8 cellular contexts compared by ENCODE assay signal in genomic region chr18:35971661-35972196, GRCh38.
DNase-seq lines count a peak whose midpoint lies in the region; ATAC-seq and TF ChIP-seq lines count a peak whose summit lies in the region.

No MANE protein-coding gene starts in this region.

- peaks cover 49% of the 10 kb centered on the region for H3K4me1 Mint-ChIP-seq in activated CD8-positive, alpha-beta T cell treated with anti-CD3 and anti-CD28 coated beads for 36 hours (ENCODE audit: low read depth)

- peak; percentile 4 for ATAC-seq in GM19438 (IDR thresholded peaks at IDR 0.05; ENCODE audit: low read depth, unreplicated experiment)
- ATAC-seq in HG03460 (IDR thresholded peaks at IDR 0.05; ENCODE audit: unreplicated experiment) = peak; percentile 7
- ATAC-seq in activated CD8-positive, alpha-beta T cell treated with anti-CD3 and anti-CD28 coated beads for 36 hours = no peak

- intact Hi-C loops in activated CD8-positive, alpha-beta T cell treated with anti-CD3 and anti-CD28 coated beads for 36 hours (cut with micrococcal nuclease) = no loop called here

- TF ChIP-seq CTCF in activated CD8-positive, alpha-beta T cell treated with anti-CD3 and anti-CD28 coated beads for 36 hours (IDR thresholded peaks at IDR 0.05) = no peak
- TF ChIP-seq CTCF in cardiac muscle cell (IDR thresholded peaks at IDR 0.05; ENCODE audit: low read depth, low read length) = no peak

- peaks cover 3% of the 10 kb centered on the region for H3K4me1 ChIP-seq in cardiac muscle cell (ENCODE audit: low read depth)
- H3K4me1 ChIP-seq in rectal smooth muscle tissue (ENCODE audit: control insufficient read depth, insufficient read depth, low read length) = peaks cover 9% of the 10 kb centered on the region

- H3K27me3 Mint-ChIP-seq in activated CD8-positive, alpha-beta T cell treated with anti-CD3 and anti-CD28 coated beads for 36 hours = no peaks in the 10 kb centered on the region

- peaks cover 19% of the 10 kb centered on the region for H3K36me3 Mint-ChIP-seq in activated CD8-positive, alpha-beta T cell treated with anti-CD3 and anti-CD28 coated beads for 36 hours (ENCODE audit: low read depth)

- no peaks in the 10 kb centered on the region for H3K27me3 ChIP-seq in cardiac muscle cell
- H3K27me3 ChIP-seq in rectal smooth muscle tissue (ENCODE audit: control insufficient read depth, insufficient read depth, low read length) = no peaks in the 10 kb centered on the region

- no peaks in the 10 kb centered on the region for H3K9me3 ChIP-seq in cardiac muscle cell (ENCODE audit: low read depth)

- H3K27ac ChIP-seq in cardiac muscle cell (peak overlapping the region; percentile 76), rectal smooth muscle tissue (ENCODE audit: low read depth, low read length) (peak overlapping the region; percentile 88)

- H3K36me3 ChIP-seq in cardiac muscle cell (peaks cover 18% of the 10 kb centered on the region), rectal smooth muscle tissue (ENCODE audit: control insufficient read depth, insufficient read depth, low read length) (peaks cover 5% of the 10 kb centered on the region)

- POLR2A ChIA-PET in activated CD8-positive, alpha-beta T cell treated with anti-CD3 and anti-CD28 coated beads for 36 hours (lab: Charles Lee) = interaction anchor here (0.8 to 1.7 kb wide), 6 partner anchors 17 to 390 kb away, joined by 3 to 7 read pairs (median 4); partner anchors contain the start of genes ELP2, GALNT1 and SLC39A6

- peak overlapping the region; percentile 99 for H3K4me3 Mint-ChIP-seq in activated CD8-positive, alpha-beta T cell treated with anti-CD3 and anti-CD28 coated beads for 36 hours

- DNase-seq in D341Med (ENCODE audit: low spot score) = peak; percentile 51
- no peak for DNase-seq in activated CD8-positive, alpha-beta T cell treated with anti-CD3 and anti-CD28 coated beads for 36 hours
- DNase-seq in cardiac muscle cell (ENCODE audit: low read depth in 1 of 2, low spot score in 1 of 2) = no peak
- no peak for DNase-seq in stimulated activated CD4-positive, alpha-beta T cell treated with anti-CD3 and anti-CD28 coated beads, Interleukin-4, amount 100 ng/mL, for 4 hours
- no peak for DNase-seq in SKM-1 (lab: John Stamatoyannopoulos, UW; ENCODE audit: unreplicated experiment)

- CTCF ChIA-PET in activated CD8-positive, alpha-beta T cell treated with anti-CD3 and anti-CD28 coated beads for 36 hours (lab: Charles Lee) = no interaction called here

- H3K4me3 ChIP-seq in cardiac muscle cell (peak overlapping the region; percentile 83), rectal smooth muscle tissue (ENCODE audit: low read length) (peak overlapping the region; percentile 77)

- H3K9me3 Mint-ChIP-seq in activated CD8-positive, alpha-beta T cell treated with anti-CD3 and anti-CD28 coated beads for 36 hours = no peaks in the 10 kb centered on the region

- H3K9ac ChIP-seq in rectal smooth muscle tissue (ENCODE audit: low read length) = peak overlapping the region; percentile 53

- peak overlapping the region; percentile 96 for H3K27ac Mint-ChIP-seq in activated CD8-positive, alpha-beta T cell treated with anti-CD3 and anti-CD28 coated beads for 36 hours
